22 cellular contexts compared by ENCODE assay signal in the genomic region with DNA sequence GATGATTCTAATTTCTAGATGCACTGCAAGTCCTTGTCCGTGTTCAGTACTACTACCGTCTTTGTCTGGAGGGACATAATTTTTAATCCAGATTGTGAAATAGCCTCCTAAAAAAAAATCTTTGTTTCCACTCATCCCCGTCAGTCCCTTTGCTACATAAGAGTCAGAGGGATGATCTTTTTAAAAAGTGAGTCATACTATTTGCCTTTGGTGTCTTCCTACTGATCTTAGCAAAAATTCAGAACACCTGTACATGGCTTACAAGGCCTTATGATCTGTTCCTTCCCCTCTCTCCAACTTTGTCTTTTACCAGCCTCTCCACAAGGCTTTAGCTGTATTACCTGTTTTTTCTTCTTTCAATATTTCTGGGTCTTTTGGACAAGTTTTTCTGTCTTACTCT.
DNase-seq lines count a peak whose midpoint lies in the region; ATAC-seq, FAIRE-seq and TF ChIP-seq lines count a peak whose summit lies in the region.
"Had no signal": no experiment of that assay in that cellular context is flagged by ENCODE, and none has a peak within 500 bp of the region (broad histone marks: within the 10 kb centered on the region; RNA-seq: fewer than 3 reads in every experiment).

No MANE protein-coding gene starts in this region.

- no peak for TF ChIP-seq CTCF in KMS-11 (conservative IDR thresholded peaks at IDR 0.05; ENCODE audit: low read depth, low read length)
- no peak for TF ChIP-seq CTCF in PC-3 (conservative IDR thresholded peaks at IDR 0.05; ENCODE audit: low read depth, low read length)
- no peak for TF ChIP-seq CTCF in bronchial epithelial cell (IDR thresholded peaks at IDR 0.05; ENCODE audit: insufficient read depth, low read length, severe bottlenecking)
- no peak for TF ChIP-seq CTCF in mesothelial cell of epicardium (IDR thresholded peaks at IDR 0.05; ENCODE audit: unreplicated experiment)

- H3K27ac Mint-ChIP-seq in mesothelial cell of epicardium: peak overlapping the region; percentile 15
- H3K27ac Mint-ChIP-seq: B cell; CD8-positive, alpha-beta T cell had no signal

- H3K4me2 ChIP-seq in KMS-11 (peak overlapping the region; percentile 0; the same call in 1 of the 2 replicates), PC-3 (ENCODE audit: low read length) (no peak overlapping the region)
- H3K4me2 ChIP-seq: PC-9 had no signal

- H3F3A ChIP-seq in PC-3 (ENCODE audit: low read length, unreplicated experiment): no peaks in the 10 kb centered on the region

- no peaks in the 10 kb centered on the region for H3K9me3 ChIP-seq in PC-3 (ENCODE audit: low read length)
- H3K9me3 ChIP-seq: Caco-2, SJSA1 had no signal

- no peak overlapping the region for H3K9ac ChIP-seq in KMS-11
- no peak overlapping the region for H3K9ac ChIP-seq in PC-3 (ENCODE audit: low read length)

- H2AFZ ChIP-seq in KMS-11 (ENCODE audit: low read depth): no peak overlapping the region
- H2AFZ ChIP-seq in PC-3 (ENCODE audit: low read length): no peak overlapping the region
- H2AFZ ChIP-seq: PC-9 had no signal

- peaks cover 8% of the 10 kb centered on the region for H3K9me3 Mint-ChIP-seq in mesothelial cell of epicardium
- H3K9me3 Mint-ChIP-seq: CD8-positive, alpha-beta T cell had no signal

- 0 out of 2 replicates have a peak, but pooled peaks cover 2% of the 10 kb centered on the region for H3K79me2 ChIP-seq in KMS-11 (ENCODE audit: insufficient read depth, low read depth)
- H3K79me2 ChIP-seq in PC-3 (ENCODE audit: low read length): peaks cover 19% of the 10 kb centered on the region

- CTCF ChIA-PET in PC-3 (lab: Charles Lee): no interaction called here

- FAIRE-seq in bronchial epithelial cell (lab: Jason Lieb, UNC): no peak
- FAIRE-seq: G401.6 had no signal

- peaks cover 15% of the 10 kb centered on the region for H3K4me1 Mint-ChIP-seq in mesothelial cell of epicardium

- DNase-seq in PC-3: no peak
- peak; percentile 15 for DNase-seq in bronchial epithelial cell (ENCODE audit: low read depth)
- DNase-seq in mesothelial cell of epicardium (ENCODE audit: low spot score in 2 of 2, unreplicated experiment in 2 of 2): no peak
- no peak for DNase-seq in NCI-H526 (lab: John Stamatoyannopoulos, UW)
- DNase-seq in NCI-H446 (lab: John Stamatoyannopoulos, UW): no peak
- DNase-seq: Caco-2; CD8-positive, alpha-beta T cell; GOT3; KG1; NCI-H1048; NCI-H1417; NCI-H1694; NCI-H2029 treated with DMSO at 0.1 percent for 48 hours; NCI-H69; PC-9; Right ventricle myocardium superior had no signal

- H3K36me3 ChIP-seq in KMS-11 (ENCODE audit: insufficient read depth) (no peaks in the 10 kb centered on the region), PC-3 (ENCODE audit: low read depth, low read length) (no peaks in the 10 kb centered on the region), bronchial epithelial cell (ENCODE audit: control insufficient read depth, insufficient read depth, low read length) (peaks cover 6% of the 10 kb centered on the region)
- H3K36me3 ChIP-seq: SJSA1 had no signal

- H3K9me2 ChIP-seq in PC-3 (replicated peaks; ENCODE audit: low read length): no peaks in the 10 kb centered on the region

- POLR2A ChIA-PET in PC-3 (lab: Charles Lee; ENCODE audit: unreplicated experiment): no interaction called here

- intact Hi-C loops in PC-3 (cut with micrococcal nuclease): no loop called here

- H3K4me1 ChIP-seq in KMS-11 (ENCODE audit: low read depth, poor library complexity, severe bottlenecking) (peaks cover 52% of the 10 kb centered on the region), PC-3 (ENCODE audit: insufficient read depth, low read length) (peaks cover 4% of the 10 kb centered on the region; the same call in 1 of the 2 replicates)
- H3K4me1 ChIP-seq: Caco-2 had no signal

- no TSS peak for BruUV-seq in PC-3 (replicated peaks; lab: Mats Ljungman, UMichigan)

- H3K27ac ChIP-seq in KMS-11 (no peak overlapping the region), PC-3 (ENCODE audit: low read length) (no peak overlapping the region)
- H3K27ac ChIP-seq: C4-2B, PC-9, SJSA1 had no signal

- peaks cover 31% of the 10 kb centered on the region for H3K36me3 Mint-ChIP-seq in mesothelial cell of epicardium

- H3K27me3 ChIP-seq in KMS-11 (ENCODE audit: insufficient read depth, low read depth): no peaks in the 10 kb centered on the region
- H3K27me3 ChIP-seq in PC-3 (ENCODE audit: low read length): no peaks in the 10 kb centered on the region
- no peaks in the 10 kb centered on the region for H3K27me3 ChIP-seq in bronchial epithelial cell (ENCODE audit: control insufficient read depth, insufficient read depth, low read length)
- H3K27me3 ChIP-seq: SJSA1 had no signal

- H4K20me1 ChIP-seq in KMS-11 (ENCODE audit: insufficient read depth): peaks cover 4% of the 10 kb centered on the region; the same call in 1 of the 2 replicates
- H4K20me1 ChIP-seq in PC-3 (ENCODE audit: low read length): no peaks in the 10 kb centered on the region

- no peak overlapping the region for H3K4me3 ChIP-seq in KMS-11 (IDR thresholded peaks at IDR 0.05; ENCODE audit: insufficient read depth, low read depth, low read length)
- no peak overlapping the region for H3K4me3 ChIP-seq in PC-3 (ENCODE audit: low read length)
- H3K4me3 ChIP-seq in bronchial epithelial cell (ENCODE audit: low read depth, low read length): no peak overlapping the region
- H3K4me3 ChIP-seq: PC-9, SJSA1 had no signal

- H3K4me3 Mint-ChIP-seq in mesothelial cell of epicardium: no peak overlapping the region
- H3K4me3 Mint-ChIP-seq: B cell; CD8-positive, alpha-beta T cell had no signal

- no peaks in the 10 kb centered on the region for H3K27me3 Mint-ChIP-seq in mesothelial cell of epicardium (ENCODE audit: low read depth)
- H3K27me3 Mint-ChIP-seq: B cell had no signal

- ATAC-seq in PC-3: peak; percentile 37
- no peak for ATAC-seq in GM18868 (IDR thresholded peaks at IDR 0.05; ENCODE audit: unreplicated experiment)
- ATAC-seq: CD8-positive, alpha-beta T cell had no signal
